Comparison of ENCODE assay signal across 1 cellular context in the genomic region with DNA sequence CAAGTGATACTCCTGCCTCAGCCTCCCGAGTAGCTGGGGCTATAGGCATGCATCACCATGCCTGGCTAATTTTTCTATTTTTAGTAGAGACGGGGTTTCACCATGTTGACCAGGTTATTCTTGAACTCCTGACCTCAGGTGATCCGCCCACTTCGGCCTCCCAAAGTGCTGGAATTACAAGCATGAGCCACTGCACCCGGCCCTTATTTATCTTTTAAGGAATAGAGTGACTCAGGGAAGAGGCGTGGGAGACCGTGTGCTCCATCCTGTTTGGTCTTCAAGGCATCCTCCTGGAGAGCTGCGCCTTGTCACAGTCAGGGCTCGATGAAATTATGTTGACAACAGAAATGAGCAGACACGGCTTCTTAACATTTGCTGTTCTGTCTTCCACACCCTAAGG. TPM values are rescaled to one million over a fixed set of nuclear protein-coding genes. Genes with fewer than 3 reads are reported as not detected.
"Had no signal": no experiment of that assay in that cellular context is flagged by ENCODE, and none has a peak within 500 bp of the region (broad histone marks: within the 10 kb centered on the region; RNA-seq: fewer than 3 reads in every experiment).

No MANE protein-coding gene starts in this region.

RNA-seq across cellular contexts. Expression of a gene that starts 12.7 kb away (rescaled TPM):
- total RNA-seq: dermis blood vessel endothelial cell had no signal
